8 cellular contexts compared by ENCODE assay signal in genomic region chr6:78867370-78868040, GRCh38. TPM values are rescaled to one million over a fixed set of nuclear protein-coding genes. Genes with fewer than 3 reads are reported as not detected.
DNase-seq lines count a peak whose midpoint lies in the region; ATAC-seq, FAIRE-seq and TF ChIP-seq lines count a peak whose summit lies in the region.

IRAK1BP1 (plus strand) TSS chr6:78867551; CDS start chr6:78867577, 26 bp downstream.

- ATAC-seq in GM21381 (IDR thresholded peaks at IDR 0.05; ENCODE audit: unreplicated experiment): peak; percentile 97

- TF ChIP-seq CTCF in D721Med (IDR thresholded peaks at IDR 0.05; ENCODE audit: insufficient read depth, missing control alignments) (no peak), OCI-LY1 (IDR thresholded peaks at IDR 0.05; ENCODE audit: low read length) (peak; percentile 31; the same call in 1 of the 2 replicates)

- H3K9ac ChIP-seq in OCI-LY1 (ENCODE audit: low read length) (peak within 1 kb of the TSS; percentile 73), mucosa of stomach (ENCODE audit: low read length) (peak within 1 kb of the TSS; percentile 85)

- peaks cover 8% of the 10 kb centered on the region; the same call in 1 of the 2 replicates for H3K79me2 ChIP-seq in OCI-LY1 (ENCODE audit: insufficient read depth, low read length)

- H3K9me3 ChIP-seq in OCI-LY1 (ENCODE audit: low read length): no peaks in the 10 kb centered on the region
- no peaks in the 10 kb centered on the region for H3K9me3 ChIP-seq in esophagus (ENCODE audit: control insufficient read depth in 2 of 2, insufficient read depth in 1 of 2, low read depth in 1 of 2, low read length in 1 of 2)
- H3K9me3 ChIP-seq in mucosa of stomach (ENCODE audit: control insufficient read depth, low read length): no peaks in the 10 kb centered on the region

- no peaks in the 10 kb centered on the region for H3K27me3 ChIP-seq in OCI-LY1 (ENCODE audit: insufficient read depth, low read length)
- H3K27me3 ChIP-seq in esophagus (ENCODE audit: control insufficient read depth in 1 of 2, insufficient read depth in 2 of 2, low read length in 2 of 2): no peaks in the 10 kb centered on the region
- H3K27me3 ChIP-seq in mucosa of stomach (ENCODE audit: control insufficient read depth, insufficient read depth, low read length): no peaks in the 10 kb centered on the region

- WGBS in esophagus, 2 donors: 0 to 1% methylated on average over 48 of the region's 48 CpGs

- H3K9me2 ChIP-seq in OCI-LY1 (ENCODE audit: low read depth, low read length): no peaks in the 10 kb centered on the region

- peaks cover 19% of the 10 kb centered on the region for H3K4me1 ChIP-seq in OCI-LY1 (ENCODE audit: insufficient read depth, low read length, severe bottlenecking)
- no peaks in the 10 kb centered on the region for H3K4me1 ChIP-seq in esophagus (ENCODE audit: control insufficient read depth in 2 of 2, insufficient read depth in 2 of 2, low read length in 1 of 2)
- H3K4me1 ChIP-seq in mucosa of stomach (ENCODE audit: control insufficient read depth, insufficient read depth, low read length): no peaks in the 10 kb centered on the region

- peak within 1 kb of the TSS; percentile 89 for H3K4me2 ChIP-seq in OCI-LY1 (ENCODE audit: low read length)

- no peaks in the 10 kb centered on the region for H4K20me1 ChIP-seq in OCI-LY1 (ENCODE audit: insufficient read depth, low read length)

- no peak for FAIRE-seq in D721Med (lab: Jason Lieb, UNC)

- peak within 1 kb of the TSS; percentile 83 for H3K27ac ChIP-seq in OCI-LY1 (ENCODE audit: low read depth, low read length, poor library complexity, severe bottlenecking)
- peak within 1 kb of the TSS in 1 of 2 donors; percentile 51 for H3K27ac ChIP-seq in esophagus (ENCODE audit: low read depth in 2 of 2, low read length in 1 of 2)

- H3F3A ChIP-seq in OCI-LY1 (ENCODE audit: insufficient read depth, low read length): no peaks in the 10 kb centered on the region

- DNase-seq in D721Med (ENCODE audit: insufficient read length, low spot score) (peak; percentile 72), HUDEP-2 (lab: John Stamatoyannopoulos, UW; ENCODE audit: unreplicated experiment in 76 of 76) (peak in 75 of 76 experiments; percentile 49 to 97 (median 86)), activated T-cell treated with anti-CD3 and anti-CD28 coated beads for 24 hours (ENCODE audit: low read depth) (peak; percentile 76)
- DNase-seq in stimulated activated CD8-positive, alpha-beta memory T cell treated with anti-CD3 and anti-CD28 coated beads, Interleukin-4, amount 100 ng/mL, for 48 hours: peak; percentile 86

- peak within 1 kb of the TSS; percentile 98 for H2AFZ ChIP-seq in OCI-LY1 (ENCODE audit: low read length)

- H3K4me3 ChIP-seq in OCI-LY1 (ENCODE audit: low read depth, low read length, poor library complexity, severe bottlenecking) (peak within 1 kb of the TSS; percentile 74), esophagus (ENCODE audit: low read depth in 1 of 2, low read length in 2 of 2) (peak within 1 kb of the TSS; percentile 84 to 96), mucosa of stomach (ENCODE audit: low read length) (peak within 1 kb of the TSS; percentile 98)

- H3K36me3 ChIP-seq in OCI-LY1 (ENCODE audit: insufficient read depth, low read length) (peaks cover 11% of the 10 kb centered on the region; the same call in 1 of the 2 replicates), esophagus (ENCODE audit: control insufficient read depth in 2 of 2, insufficient read depth in 2 of 2, low read length in 1 of 2) (no peaks in the 10 kb centered on the region), mucosa of stomach (ENCODE audit: control insufficient read depth, insufficient read depth, low read length) (no peaks in the 10 kb centered on the region)

RNA-seq across cellular contexts. Expression of gene IRAK1BP1, which starts in this region (rescaled TPM):
- 1 to 10 TPM in 1 of 2 donors, under 1 TPM in 1; 0.69 to 1.9 TPM for polyA plus RNA-seq in esophagus
